In the genomic region with DNA sequence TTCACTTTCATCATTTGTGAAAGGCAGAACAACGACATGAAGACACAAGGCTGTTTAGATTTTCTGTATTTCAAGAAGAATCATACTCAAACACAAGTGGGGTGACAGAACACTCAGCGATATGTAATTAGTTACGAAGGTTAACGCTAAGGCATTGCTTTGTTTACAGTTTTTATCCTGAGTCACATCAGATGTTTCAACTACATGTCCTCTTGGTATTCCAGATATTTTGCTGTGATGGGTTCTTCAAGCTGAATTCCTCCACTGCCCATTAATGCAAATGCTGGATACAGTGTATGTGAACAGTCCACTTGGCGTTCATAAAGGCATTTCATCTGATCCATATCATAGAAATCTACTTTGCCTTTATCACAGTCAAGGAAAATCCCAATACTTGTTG, we compare ENCODE assay signal across 27 cellular contexts. TPM values are rescaled to one million over a fixed set of nuclear protein-coding genes. Genes with fewer than 3 reads are reported as not detected.
"Had no signal": no experiment of that assay in that cellular context is flagged by ENCODE, and none has a peak within 500 bp of the region (broad histone marks: within the 10 kb centered on the region; RNA-seq: fewer than 3 reads in every experiment).

No MANE protein-coding gene starts in this region.

- DNase-seq: activated CD4-positive, alpha-beta T cell treated with anti-CD3 and anti-CD28 coated beads for 36 hours; activated CD4-positive, alpha-beta T cell treated with anti-CD3 and anti-CD28 coated beads, Interleukin-2, amount 10 ng/mL, durations not matched to agents 24 days and 14 days; activated CD4-positive, CD25-positive, alpha-beta regulatory T cell; activated CD4-positive, CD25-positive, alpha-beta regulatory T cell treated with anti-CD3 and anti-CD28 coated beads, Interleukin-2, amount 50 U/mL, for 72 hours; activated CD8-positive, alpha-beta memory T cell treated with anti-CD3 and anti-CD28 coated beads for 24 hours; activated CD8-positive, alpha-beta T cell treated with anti-CD3 and anti-CD28 coated beads for 36 hours; activated effector memory CD4-positive, alpha-beta T cell treated with Interleukin-2 at 50 U/mL for 16 hours; activated gamma-delta T cell treated with Interleukin-2 at 50 U/mL for 16 hours; activated naive CD4-positive, alpha-beta T cell treated with anti-CD3 and anti-CD28 coated beads, Interleukin-2, amount 50 U/mL, for 16 hours; activated naive CD4-positive, alpha-beta T cell treated with Interleukin-2 at 50 U/mL for 16 hours; activated T-cell treated with anti-CD3 and anti-CD28 coated beads, Interleukin-2, amount 50 U/mL, for 4 hours; amygdala; aorta; central memory CD4-positive, alpha-beta T cell; dorsolateral prefrontal cortex; effector memory CD4-positive, alpha-beta T cell; endodermal cell; foreskin melanocyte; heart right ventricle; T-helper 2 cell had no signal

- H3K4me3 ChIP-seq: breast epithelium, cardiac muscle cell, coronary artery, dorsolateral prefrontal cortex, gastroesophageal sphincter, heart right ventricle, hepatocyte had no signal

- H2AFZ ChIP-seq: hepatocyte had no signal

- H3K4me1 ChIP-seq: breast epithelium, gastroesophageal sphincter, heart right ventricle had no signal

- H3K9me3 ChIP-seq: breast epithelium, gastroesophageal sphincter had no signal

- H3K36me3 ChIP-seq: breast epithelium, cardiac muscle cell, gastroesophageal sphincter, heart right ventricle had no signal

- H3K79me2 ChIP-seq: hepatocyte had no signal

- ATAC-seq: activated CD4-positive, alpha-beta T cell treated with anti-CD3 and anti-CD28 coated beads for 36 hours; activated CD8-positive, alpha-beta T cell treated with anti-CD3 and anti-CD28 coated beads for 36 hours; activated T-cell treated with anti-CD3 and anti-CD28 coated beads, Interleukin-2, amount 50 U/mL, for 4 hours; activated T-helper 17 cell treated with anti-CD3 and anti-CD28 coated beads, Interleukin-2, amount 50 U/mL, for 72 hours; esophagus mucosa; gastroesophageal sphincter; heart right ventricle had no signal

- H3K27me3 ChIP-seq: breast epithelium, cardiac muscle cell, dorsolateral prefrontal cortex, gastroesophageal sphincter, heart right ventricle, hepatocyte had no signal

- H3K27ac ChIP-seq: breast epithelium, cardiac muscle cell, coronary artery, dorsolateral prefrontal cortex, gastroesophageal sphincter, heart right ventricle, hepatocyte had no signal

- H3K4me2 ChIP-seq: hepatocyte had no signal

RNA-seq across cellular contexts. Expression of a gene that starts 43.4 kb away (rescaled TPM):
- total RNA-seq: activated T-cell treated with anti-CD3 and anti-CD28 coated beads, Interleukin-2, amount 50 U/mL, for 4 hours had no signal
